ENCODE assay signal across 10 cellular contexts in the genomic region with DNA sequence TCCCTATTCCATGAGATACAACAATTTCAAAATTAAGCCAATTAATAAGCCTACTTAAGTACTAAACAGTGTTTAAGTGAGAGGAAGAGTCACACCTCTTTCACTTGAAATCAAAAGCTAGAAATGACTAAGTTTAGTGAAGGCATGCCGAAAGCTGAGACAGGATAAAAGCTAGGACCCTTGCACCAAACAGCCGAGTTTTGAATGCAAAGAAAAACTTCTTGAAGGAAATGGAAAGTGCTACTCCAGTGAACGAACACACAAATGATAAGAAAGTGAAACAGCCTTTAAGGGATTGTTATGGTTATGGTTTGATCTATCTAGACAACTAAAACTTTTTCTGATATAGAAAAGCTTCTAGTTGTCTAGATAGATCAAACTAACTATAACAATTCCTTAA.
A peak's percentile ranks its signal among the peaks of the same experiment; 100 is the strongest.
DNase-seq lines count a peak whose midpoint lies in the region; ATAC-seq and TF ChIP-seq lines count a peak whose summit lies in the region.
"Had no signal": no experiment of that assay in that cellular context is flagged by ENCODE, and none has a peak within 500 bp of the region (broad histone marks: within the 10 kb centered on the region; RNA-seq: fewer than 3 reads in every experiment).

No MANE protein-coding gene starts in this region.

- H3K27me3 ChIP-seq in GM06990 (replicated peaks; ENCODE audit: control insufficient read depth, insufficient read depth, low read length): no peaks in the 10 kb centered on the region

- H3K36me3 ChIP-seq in GM06990 (ENCODE audit: control insufficient read depth, insufficient read depth, low read length): no peaks in the 10 kb centered on the region

- ATAC-seq in GM18909 (IDR thresholded peaks at IDR 0.05; ENCODE audit: poor library complexity, unreplicated experiment) (peak; percentile 78), HG02588 (IDR thresholded peaks at IDR 0.05; ENCODE audit: unreplicated experiment) (peak; percentile 79), HG03442 (IDR thresholded peaks at IDR 0.05; ENCODE audit: unreplicated experiment) (peak; percentile 84)
- ATAC-seq: sciatic nerve had no signal

- DNase-seq in GM06990 (ENCODE audit: extremely low read depth, insufficient read length) (peak; percentile 24), SIG-M5 (lab: John Stamatoyannopoulos, UW) (no peak), GM19238 (ENCODE audit: insufficient read length, low spot score) (no peak), anterior cingulate cortex (lab: John Stamatoyannopoulos, UW) (no peak), cardiac septum (ENCODE audit: low spot score) (no peak)
- DNase-seq: IMR-90 had no signal

- TF ChIP-seq CTCF in GM06990 (IDR thresholded peaks at IDR 0.05; ENCODE audit: insufficient read depth, low read length, poor library complexity, severe bottlenecking): no peak

- no peak overlapping the region; the same call in 1 of the 2 replicates for H3K4me3 ChIP-seq in GM06990 (replicated peaks; ENCODE audit: low read depth, low read length)

- intact Hi-C loops in cardiac septum (cut with DNase I): no loop called here
